ENCODE assay signal across 13 cellular contexts in genomic region chr14:68631691-68632590, GRCh38.
DNase-seq lines count a peak whose midpoint lies in the region; ATAC-seq and TF ChIP-seq lines count a peak whose summit lies in the region.
"Had no signal": no experiment of that assay in that cellular context is flagged by ENCODE, and none has a peak within 500 bp of the region (broad histone marks: within the 10 kb centered on the region; RNA-seq: fewer than 3 reads in every experiment).

No MANE protein-coding gene starts in this region.

- H3K27me3 ChIP-seq in H9 (ENCODE audit: insufficient read depth, low read length) (no peaks in the 10 kb centered on the region), esophagus (ENCODE audit: control insufficient read depth in 1 of 2, insufficient read depth in 2 of 2, low read length in 2 of 2) (no peaks in the 10 kb centered on the region)

- no peak overlapping the region for H3K18ac ChIP-seq in H9 (ENCODE audit: insufficient read length, low read depth, low read length)

- DNase-seq in H9: peak; percentile 16
- DNase-seq in mesenteric fat pad (ENCODE audit: low spot score): peak; percentile 89
- no peak for DNase-seq in stimulated activated effector memory CD8-positive, alpha-beta T cell treated with anti-CD3 and anti-CD28 coated beads, Interleukin-12 subunit alpha, Interleukin-12 subunit beta, amount 100 ng/mL, for 72 hours (ENCODE audit: low spot score in 2 of 2)
- no peak for DNase-seq in NCI-H2196 treated with DMSO at 0.1 percent for 48 hours (lab: John Stamatoyannopoulos, UW; ENCODE audit: unreplicated experiment)
- no peak for DNase-seq in NK-92 (lab: John Stamatoyannopoulos, UW; ENCODE audit: unreplicated experiment)
- DNase-seq in HT-29 (ENCODE audit: low spot score): no peak
- DNase-seq: activated naive CD8-positive, alpha-beta T cell treated with anti-CD3 and anti-CD28 coated beads for 36 hours; NCI-H2171; SW 1271; WERI-Rb-1 had no signal

- no peak for TF ChIP-seq CTCF in H9 (conservative IDR thresholded peaks at IDR 0.05)

- H3K56ac ChIP-seq in H9 (ENCODE audit: insufficient read length, low read depth, low read length): no peak overlapping the region

- H4K8ac ChIP-seq in H9 (replicated peaks; ENCODE audit: insufficient read length, low read depth, low read length): no peak overlapping the region

- H3K14ac ChIP-seq in H9 (ENCODE audit: insufficient read depth, low read length): no peak overlapping the region

- no peaks in the 10 kb centered on the region for H4K20me1 ChIP-seq in H9 (ENCODE audit: control insufficient read depth, insufficient read depth, insufficient read length)

- H3K4me1 ChIP-seq in H9 (ENCODE audit: insufficient read depth, low read length) (no peaks in the 10 kb centered on the region), esophagus (ENCODE audit: control insufficient read depth in 2 of 2, insufficient read depth in 2 of 2, low read length in 1 of 2) (peaks cover 10% of the 10 kb centered on the region in 2 donors)

- H4K91ac ChIP-seq in H9 (ENCODE audit: insufficient read length, low read depth, low read length): no peak overlapping the region

- no peak overlapping the region for H3K4me3 Mint-ChIP-seq in H9
- no peak overlapping the region for H3K4me3 Mint-ChIP-seq in stimulated activated effector memory CD8-positive, alpha-beta T cell treated with anti-CD3 and anti-CD28 coated beads, Interleukin-12 subunit alpha, Interleukin-12 subunit beta, amount 100 ng/mL, for 72 hours
- H3K4me3 Mint-ChIP-seq: activated naive CD8-positive, alpha-beta T cell treated with anti-CD3 and anti-CD28 coated beads for 36 hours had no signal

- H2BK120ac ChIP-seq in H9 (ENCODE audit: low read depth, low read length, poor library complexity, severe bottlenecking): no peak overlapping the region

- no peak overlapping the region for H2AFZ ChIP-seq in H9 (ENCODE audit: low read length)

- no peaks in the 10 kb centered on the region for H3K36me3 ChIP-seq in esophagus (ENCODE audit: control insufficient read depth in 2 of 2, insufficient read depth in 2 of 2, low read length in 1 of 2)
- H3K36me3 ChIP-seq: WERI-Rb-1 had no signal

- peaks cover 32 to 42% of the 10 kb centered on the region in 2 experiments for H3K4me1 Mint-ChIP-seq in H9
- peaks cover 7% of the 10 kb centered on the region for H3K4me1 Mint-ChIP-seq in stimulated activated effector memory CD8-positive, alpha-beta T cell treated with anti-CD3 and anti-CD28 coated beads, Interleukin-12 subunit alpha, Interleukin-12 subunit beta, amount 100 ng/mL, for 72 hours

- H2BK12ac ChIP-seq in H9 (ENCODE audit: insufficient read length, low read depth, low read length): no peak overlapping the region

- peaks cover 7% of the 10 kb centered on the region for H3K23me2 ChIP-seq in H9 (ENCODE audit: insufficient read length, low read depth, low read length, poor library complexity, severe bottlenecking)

- no peak overlapping the region for H3K27ac ChIP-seq in H9 (ENCODE audit: insufficient read length, low read depth, low read length)
- peak overlapping the region; percentile 29 to 47 for H3K27ac ChIP-seq in esophagus (ENCODE audit: low read depth in 2 of 2, low read length in 1 of 2)
- H3K27ac ChIP-seq: WERI-Rb-1 had no signal

- no peak overlapping the region for H3K4me2 ChIP-seq in H9 (ENCODE audit: insufficient read depth, insufficient read length, low read length)

- no peak overlapping the region for H2BK20ac ChIP-seq in H9 (ENCODE audit: low read depth, low read length, poor library complexity, severe bottlenecking)

- no peaks in the 10 kb centered on the region for H3K79me2 ChIP-seq in H9 (ENCODE audit: insufficient read depth, low read length)

- WGBS in H9 (ENCODE audit: extremely low coverage, insufficient read length, low lambda C conversion rate): no CpG with 5 or more reads among the region's 21 CpGs
- 86 to 92% methylated on average over 21 of the region's 21 CpGs for WGBS in esophagus, 2 donors

- no peak overlapping the region for H3K4me3 ChIP-seq in esophagus (ENCODE audit: low read depth in 1 of 2, low read length in 2 of 2)
- H3K4me3 ChIP-seq: skin epidermis had no signal

- H3K79me1 ChIP-seq in H9 (ENCODE audit: insufficient read depth, low read depth, low read length, poor library complexity, severe bottlenecking): no peaks in the 10 kb centered on the region

- no peak for ATAC-seq in stimulated activated effector memory CD8-positive, alpha-beta T cell treated with anti-CD3 and anti-CD28 coated beads, Interleukin-12 subunit alpha, Interleukin-12 subunit beta, amount 100 ng/mL, for 72 hours
- no peak for ATAC-seq in GM19463 (IDR thresholded peaks at IDR 0.05; ENCODE audit: unreplicated experiment)

- no peak overlapping the region for H3K4ac ChIP-seq in H9 (ENCODE audit: low read depth, low read length)

- no peak overlapping the region for H4K5ac ChIP-seq in H9 (ENCODE audit: insufficient read length, low read depth, low read length)

- peaks cover 18% of the 10 kb centered on the region for H3K27me3 Mint-ChIP-seq in H9 (ENCODE audit: low read depth)
- H3K27me3 Mint-ChIP-seq: activated naive CD8-positive, alpha-beta T cell treated with anti-CD3 and anti-CD28 coated beads for 36 hours had no signal

- no peaks in the 10 kb centered on the region for H3K9me3 ChIP-seq in H9 (ENCODE audit: control insufficient read depth, low read depth, low read length)
- H3K9me3 ChIP-seq in esophagus (ENCODE audit: control insufficient read depth in 2 of 2, insufficient read depth in 1 of 2, low read depth in 1 of 2, low read length in 1 of 2): no peaks in the 10 kb centered on the region

- H3K23ac ChIP-seq in H9 (ENCODE audit: insufficient read length, low read depth, low read length): no peak overlapping the region

- no peak overlapping the region for H3K9ac ChIP-seq in H9 (ENCODE audit: extremely low read depth, insufficient read length, low read length)

- no peak overlapping the region for H2BK15ac ChIP-seq in H9 (ENCODE audit: low read depth, low read length)

- no peaks in the 10 kb centered on the region; a peak in 1 of 7 replicates for H3K36me3 Mint-ChIP-seq in H9 (ENCODE audit: insufficient read depth in 1 of 3, low read depth in 3 of 3)
- H3K36me3 Mint-ChIP-seq in stimulated activated effector memory CD8-positive, alpha-beta T cell treated with anti-CD3 and anti-CD28 coated beads, Interleukin-12 subunit alpha, Interleukin-12 subunit beta, amount 100 ng/mL, for 72 hours: no peaks in the 10 kb centered on the region
- H3K36me3 Mint-ChIP-seq: activated naive CD8-positive, alpha-beta T cell treated with anti-CD3 and anti-CD28 coated beads for 36 hours had no signal

- H3K9me3 Mint-ChIP-seq in H9: no peaks in the 10 kb centered on the region
- no peaks in the 10 kb centered on the region for H3K9me3 Mint-ChIP-seq in stimulated activated effector memory CD8-positive, alpha-beta T cell treated with anti-CD3 and anti-CD28 coated beads, Interleukin-12 subunit alpha, Interleukin-12 subunit beta, amount 100 ng/mL, for 72 hours
- H3K9me3 Mint-ChIP-seq: activated naive CD8-positive, alpha-beta T cell treated with anti-CD3 and anti-CD28 coated beads for 36 hours had no signal

- no peak overlapping the region for H3K27ac Mint-ChIP-seq in H9
- peak overlapping the region; percentile 9 for H3K27ac Mint-ChIP-seq in stimulated activated effector memory CD8-positive, alpha-beta T cell treated with anti-CD3 and anti-CD28 coated beads, Interleukin-12 subunit alpha, Interleukin-12 subunit beta, amount 100 ng/mL, for 72 hours
- H3K27ac Mint-ChIP-seq: activated naive CD8-positive, alpha-beta T cell treated with anti-CD3 and anti-CD28 coated beads for 36 hours had no signal

- no peak overlapping the region for H2AK5ac ChIP-seq in H9 (ENCODE audit: insufficient read length, low read length)

- H2BK5ac ChIP-seq in H9 (ENCODE audit: insufficient read length, low read length): no peak overlapping the region

- H3T11ph ChIP-seq in H9 (ENCODE audit: low read length): no peak overlapping the region

Comparison
In these comparisons a context has a peak if more than half of its experiments do, and no peak if none do; other contexts are left out.
1. DNase-seq: peak in H9 (single experiment) and mesenteric fat pad (single experiment); none in stimulated activated effector memory CD8-positive, alpha-beta T cell treated with anti-CD3 and anti-CD28 coated beads, Interleukin-12 subunit alpha, Interleukin-12 subunit beta, amount 100 ng/mL, for 72 hours (0 of 2), NCI-H2196 treated with DMSO at 0.1 percent for 48 hours (single experiment), NK-92 (single experiment) and HT-29 (single experiment).